Comparison of ENCODE assay signal across 2 cellular contexts in the genomic region with DNA sequence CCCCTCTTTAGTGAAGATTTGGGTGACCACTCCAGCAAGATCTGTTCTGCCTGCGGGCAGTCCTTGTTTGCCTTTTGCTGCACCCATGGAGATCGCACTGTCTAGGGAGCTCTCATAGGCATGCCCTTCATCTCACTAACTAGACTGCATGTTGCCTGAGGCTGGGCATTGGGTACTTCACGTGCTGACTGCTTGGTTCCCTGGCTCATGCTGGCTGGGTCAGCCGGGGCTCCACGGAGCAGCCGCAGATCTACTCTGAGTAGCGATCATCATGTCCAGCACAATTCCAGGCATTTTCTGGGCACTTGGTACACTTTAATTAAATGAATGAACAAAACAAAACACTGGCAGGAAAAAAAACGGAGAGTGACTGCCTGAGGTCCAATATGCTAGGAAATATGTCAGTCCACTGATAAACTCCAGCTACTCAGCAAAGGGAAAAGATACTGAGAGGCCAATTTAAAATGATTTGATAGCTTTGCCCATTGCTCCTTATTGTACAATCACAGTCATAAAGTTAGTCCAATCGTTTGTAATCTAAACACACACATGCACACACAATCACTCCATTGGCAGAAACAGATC.
TF ChIP-seq lines count a peak whose summit lies in the region.

No MANE protein-coding gene starts in this region.

TF ChIP-seq in GM23338, 12 proteins besides CTCF, POLR2A, EP300 and RAD21 (continued from another document):
- TF ChIP-seq, protein P1, sequence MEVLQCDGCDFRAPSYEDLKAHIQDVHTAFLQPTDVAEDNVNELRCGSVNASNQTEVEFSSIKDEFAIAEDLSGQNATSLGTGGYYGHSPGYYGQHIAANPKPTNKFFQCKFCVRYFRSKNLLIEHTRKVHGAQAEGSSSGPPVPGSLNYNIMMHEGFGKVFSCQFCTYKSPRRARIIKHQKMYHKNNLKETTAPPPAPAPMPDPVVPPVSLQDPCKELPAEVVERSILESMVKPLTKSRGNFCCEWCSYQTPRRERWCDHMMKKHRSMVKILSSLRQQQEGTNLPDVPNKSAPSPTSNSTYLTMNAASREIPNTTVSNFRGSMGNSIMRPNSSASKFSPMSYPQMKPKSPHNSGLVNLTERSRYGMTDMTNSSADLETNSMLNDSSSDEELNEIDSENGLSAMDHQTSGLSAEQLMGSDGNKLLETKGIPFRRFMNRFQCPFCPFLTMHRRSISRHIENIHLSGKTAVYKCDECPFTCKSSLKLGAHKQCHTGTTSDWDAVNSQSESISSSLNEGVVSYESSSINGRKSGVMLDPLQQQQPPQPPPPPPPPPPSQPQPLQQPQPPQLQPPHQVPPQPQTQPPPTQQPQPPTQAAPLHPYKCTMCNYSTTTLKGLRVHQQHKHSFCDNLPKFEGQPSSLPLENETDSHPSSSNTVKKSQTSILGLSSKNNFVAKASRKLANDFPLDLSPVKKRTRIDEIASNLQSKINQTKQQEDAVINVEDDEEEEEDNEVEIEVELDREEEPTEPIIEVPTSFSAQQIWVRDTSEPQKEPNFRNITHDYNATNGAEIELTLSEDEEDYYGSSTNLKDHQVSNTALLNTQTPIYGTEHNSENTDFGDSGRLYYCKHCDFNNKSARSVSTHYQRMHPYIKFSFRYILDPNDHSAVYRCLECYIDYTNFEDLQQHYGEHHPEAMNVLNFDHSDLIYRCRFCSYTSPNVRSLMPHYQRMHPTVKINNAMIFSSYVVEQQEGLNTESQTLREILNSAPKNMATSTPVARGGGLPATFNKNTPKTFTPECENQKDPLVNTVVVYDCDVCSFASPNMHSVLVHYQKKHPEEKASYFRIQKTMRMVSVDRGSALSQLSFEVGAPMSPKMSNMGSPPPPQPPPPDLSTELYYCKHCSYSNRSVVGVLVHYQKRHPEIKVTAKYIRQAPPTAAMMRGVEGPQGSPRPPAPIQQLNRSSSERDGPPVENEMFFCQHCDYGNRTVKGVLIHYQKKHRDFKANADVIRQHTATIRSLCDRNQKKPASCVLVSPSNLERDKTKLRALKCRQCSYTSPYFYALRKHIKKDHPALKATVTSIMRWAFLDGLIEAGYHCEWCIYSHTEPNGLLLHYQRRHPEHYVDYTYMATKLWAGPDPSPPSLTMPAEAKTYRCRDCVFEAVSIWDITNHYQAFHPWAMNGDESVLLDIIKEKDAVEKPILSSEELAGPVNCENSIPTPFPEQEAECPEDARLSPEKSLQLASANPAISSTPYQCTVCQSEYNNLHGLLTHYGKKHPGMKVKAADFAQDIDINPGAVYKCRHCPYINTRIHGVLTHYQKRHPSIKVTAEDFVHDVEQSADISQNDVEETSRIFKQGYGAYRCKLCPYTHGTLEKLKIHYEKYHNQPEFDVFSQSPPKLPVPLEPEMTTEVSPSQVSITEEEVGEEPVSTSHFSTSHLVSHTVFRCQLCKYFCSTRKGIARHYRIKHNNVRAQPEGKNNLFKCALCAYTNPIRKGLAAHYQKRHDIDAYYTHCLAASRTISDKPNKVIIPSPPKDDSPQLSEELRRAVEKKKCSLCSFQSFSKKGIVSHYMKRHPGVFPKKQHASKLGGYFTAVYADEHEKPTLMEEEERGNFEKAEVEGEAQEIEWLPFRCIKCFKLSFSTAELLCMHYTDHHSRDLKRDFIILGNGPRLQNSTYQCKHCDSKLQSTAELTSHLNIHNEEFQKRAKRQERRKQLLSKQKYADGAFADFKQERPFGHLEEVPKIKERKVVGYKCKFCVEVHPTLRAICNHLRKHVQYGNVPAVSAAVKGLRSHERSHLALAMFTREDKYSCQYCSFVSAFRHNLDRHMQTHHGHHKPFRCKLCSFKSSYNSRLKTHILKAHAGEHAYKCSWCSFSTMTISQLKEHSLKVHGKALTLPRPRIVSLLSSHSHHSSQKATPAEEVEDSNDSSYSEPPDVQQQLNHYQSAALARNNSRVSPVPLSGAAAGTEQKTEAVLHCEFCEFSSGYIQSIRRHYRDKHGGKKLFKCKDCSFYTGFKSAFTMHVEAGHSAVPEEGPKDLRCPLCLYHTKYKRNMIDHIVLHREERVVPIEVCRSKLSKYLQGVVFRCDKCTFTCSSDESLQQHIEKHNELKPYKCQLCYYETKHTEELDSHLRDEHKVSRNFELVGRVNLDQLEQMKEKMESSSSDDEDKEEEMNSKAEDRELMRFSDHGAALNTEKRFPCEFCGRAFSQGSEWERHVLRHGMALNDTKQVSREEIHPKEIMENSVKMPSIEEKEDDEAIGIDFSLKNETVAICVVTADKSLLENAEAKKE (CRISPR knock-in tag; IDR thresholded peaks at IDR 0.05), result no peak
- TF ChIP-seq CREB1 (CRISPR knock-in tag; IDR thresholded peaks at IDR 0.05; ENCODE audit: low read depth) (no peak), STAT1 (IDR thresholded peaks at IDR 0.05; ENCODE audit: unreplicated experiment) (no peak)
TF ChIP-seq in GM23338: peak in this region for 0.

TF ChIP-seq in SK-N-SH treated with all-trans-retinoic acid at 6 μM for 48 hours, 23 proteins besides CTCF, POLR2A, EP300 and RAD21 (continued from another document):
- TF ChIP-seq, protein P2, sequence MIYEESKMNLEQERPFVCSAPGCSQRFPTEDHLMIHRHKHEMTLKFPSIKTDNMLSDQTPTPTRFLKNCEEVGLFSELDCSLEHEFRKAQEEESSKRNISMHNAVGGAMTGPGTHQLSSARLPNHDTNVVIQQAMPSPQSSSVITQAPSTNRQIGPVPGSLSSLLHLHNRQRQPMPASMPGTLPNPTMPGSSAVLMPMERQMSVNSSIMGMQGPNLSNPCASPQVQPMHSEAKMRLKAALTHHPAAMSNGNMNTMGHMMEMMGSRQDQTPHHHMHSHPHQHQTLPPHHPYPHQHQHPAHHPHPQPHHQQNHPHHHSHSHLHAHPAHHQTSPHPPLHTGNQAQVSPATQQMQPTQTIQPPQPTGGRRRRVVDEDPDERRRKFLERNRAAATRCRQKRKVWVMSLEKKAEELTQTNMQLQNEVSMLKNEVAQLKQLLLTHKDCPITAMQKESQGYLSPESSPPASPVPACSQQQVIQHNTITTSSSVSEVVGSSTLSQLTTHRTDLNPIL (CRISPR knock-in tag; IDR thresholded peaks at IDR 0.05; ENCODE audit: low read depth), result no peak
- TF ChIP-seq OSR1 (CRISPR knock-in tag; IDR thresholded peaks at IDR 0.05) (no peak), ZNF70 (CRISPR knock-in tag; IDR thresholded peaks at IDR 0.05) (no peak)
